ENCODE assay signal across 2 cellular contexts in genomic region chr6:41049548-41049947, GRCh38.
TF ChIP-seq lines count a peak whose summit lies in the region.

No MANE protein-coding gene starts in this region.

TF ChIP-seq in GM23338, 12 proteins besides CTCF, POLR2A, EP300 and RAD21:
- TF ChIP-seq NANOG (IDR thresholded peaks at IDR 0.05; ENCODE audit: borderline replicate concordance): no peak

TF ChIP-seq in K562, 482 proteins besides CTCF, POLR2A, EP300 and RAD21:
- no peak for TF ChIP-seq ZFP30 (CRISPR knock-in tag; IDR thresholded peaks at IDR 0.05; ENCODE audit: borderline replicate concordance)
- TF ChIP-seq PBX2 (CRISPR knock-in tag; IDR thresholded peaks at IDR 0.05; ENCODE audit: low read depth): 0 out of 2 replicates have a peak, but pooled peaks have one; percentile 11
- no peak for TF ChIP-seq PBX2 (tag; conservative IDR thresholded peaks at IDR 0.05; ENCODE audit: low read depth)
- no peak for TF ChIP-seq HIVEP1 (CRISPR knock-in tag; IDR thresholded peaks at IDR 0.05)
- TF ChIP-seq HMG20A (CRISPR knock-in tag; conservative IDR thresholded peaks at IDR 0.05): no peak
